In the genomic region with DNA sequence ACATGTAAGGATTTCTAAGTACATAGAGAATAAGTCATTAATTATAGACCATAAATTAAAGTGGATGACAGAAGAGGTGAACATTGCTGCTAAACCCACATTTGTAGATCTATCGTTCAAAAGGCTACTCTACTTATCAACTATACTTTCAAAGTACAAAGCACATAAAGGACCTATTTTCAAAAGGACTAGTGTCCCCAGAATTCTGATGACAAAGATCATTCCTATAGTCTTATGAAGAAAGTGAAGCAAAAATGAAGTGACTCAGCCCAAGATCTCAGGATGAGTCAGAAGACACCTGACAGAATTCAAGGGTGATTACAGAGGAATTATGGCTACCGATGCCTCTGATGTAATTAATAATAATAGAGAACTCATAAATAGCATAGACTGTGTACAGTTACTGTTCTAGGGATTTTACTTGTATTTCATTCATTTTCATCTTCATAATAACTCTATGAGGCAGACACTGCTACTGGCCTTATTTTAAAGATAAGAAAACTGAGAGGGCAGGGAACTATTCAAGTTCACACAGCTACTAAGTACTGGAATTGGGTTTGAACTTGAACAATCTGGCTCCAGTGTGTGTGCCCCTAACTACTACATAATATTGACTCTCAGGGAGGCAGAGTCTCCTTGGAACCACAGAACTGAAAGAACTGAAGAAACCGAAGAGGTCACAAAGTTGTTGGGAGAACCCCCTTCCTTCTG, we compare ENCODE assay signal across 9 cellular contexts. TPM values are rescaled to one million over a fixed set of nuclear protein-coding genes. Genes with fewer than 3 reads are reported as not detected.
DNase-seq lines count a peak whose midpoint lies in the region; ATAC-seq and TF ChIP-seq lines count a peak whose summit lies in the region.
"Had no signal": no experiment of that assay in that cellular context is flagged by ENCODE, and none has a peak within 500 bp of the region (broad histone marks: within the 10 kb centered on the region; RNA-seq: fewer than 3 reads in every experiment).

No MANE protein-coding gene starts in this region.

- H3K4me3 ChIP-seq in SJSA1 (no peak overlapping the region), smooth muscle cell (no peak overlapping the region), BE2C (ENCODE audit: low read depth, low read length) (no peak overlapping the region)

- 84% methylated on average over 3 of the region's 3 CpGs for WGBS in smooth muscle cell (ENCODE audit: low lambda C conversion rate)

- no peak overlapping the region for H3K4me3 Mint-ChIP-seq in activated CD4-positive, alpha-beta T cell treated with anti-CD3 and anti-CD28 coated beads for 36 hours
- no peak overlapping the region for H3K4me3 Mint-ChIP-seq in activated CD4-positive, alpha-beta T cell treated with anti-CD3 and anti-CD28 coated beads, Interleukin-2, amount 10 ng/mL, durations not matched to agents 24 days and 14 days
- H3K4me3 Mint-ChIP-seq: central memory CD8-positive, alpha-beta T cell had no signal

- H3K36me3 Mint-ChIP-seq in activated CD4-positive, alpha-beta T cell treated with anti-CD3 and anti-CD28 coated beads for 36 hours (ENCODE audit: low read depth) = no peaks in the 10 kb centered on the region
- H3K36me3 Mint-ChIP-seq in activated CD4-positive, alpha-beta T cell treated with anti-CD3 and anti-CD28 coated beads, Interleukin-2, amount 10 ng/mL, durations not matched to agents 24 days and 14 days (ENCODE audit: low read depth) = no peaks in the 10 kb centered on the region

- peaks cover 21% of the 10 kb centered on the region for H3K4me1 ChIP-seq in SJSA1 (replicated peaks)
- H3K4me1 ChIP-seq in smooth muscle cell (ENCODE audit: low read depth) = peaks cover 5% of the 10 kb centered on the region
- peaks cover 3% of the 10 kb centered on the region; the same call in 1 of the 2 replicates for H3K4me1 ChIP-seq in BE2C

- ATAC-seq in activated CD4-positive, alpha-beta T cell treated with anti-CD3 and anti-CD28 coated beads for 36 hours = peak; percentile 93
- peak; percentile 91 for ATAC-seq in HG02884 (IDR thresholded peaks at IDR 0.05; ENCODE audit: unreplicated experiment)

- DNase-seq in activated CD4-positive, alpha-beta T cell treated with anti-CD3 and anti-CD28 coated beads for 36 hours = peak; percentile 16
- no peak for DNase-seq in activated CD4-positive, alpha-beta T cell treated with anti-CD3 and anti-CD28 coated beads, Interleukin-2, amount 10 ng/mL, durations not matched to agents 24 days and 14 days
- peak in 1 of 2 experiments; percentile 25 for DNase-seq in SJSA1 (ENCODE audit: low read depth in 1 of 2, low spot score in 2 of 2)
- DNase-seq in smooth muscle cell (lab: John Stamatoyannopoulos, UW; ENCODE audit: unreplicated experiment) = no peak
- no peak for DNase-seq in BE2C
- no peak for DNase-seq in SIG-M5 (lab: John Stamatoyannopoulos, UW)
- DNase-seq in SKM-1 treated with dmso at 0.1 percent for 144 hours (lab: John Stamatoyannopoulos, UW; ENCODE audit: unreplicated experiment) = no peak

- H3K9me3 ChIP-seq in SJSA1 (replicated peaks) = no peaks in the 10 kb centered on the region
- H3K9me3 ChIP-seq in smooth muscle cell (replicated peaks; ENCODE audit: low read depth) = no peaks in the 10 kb centered on the region
- no peaks in the 10 kb centered on the region for H3K9me3 ChIP-seq in BE2C

- peaks cover 85% of the 10 kb centered on the region for H4K20me1 ChIP-seq in smooth muscle cell (ENCODE audit: low read depth)

- TF ChIP-seq CTCF in smooth muscle cell (IDR thresholded peaks at IDR 0.05; ENCODE audit: borderline replicate concordance, insufficient read depth, poor library complexity, severe bottlenecking) (no peak), BE2C (IDR thresholded peaks at IDR 0.05; ENCODE audit: low read depth, low read length) (no peak)

- peak overlapping the region; percentile 9 for H3K9ac ChIP-seq in smooth muscle cell (ENCODE audit: low read depth)

- H3K27me3 Mint-ChIP-seq in activated CD4-positive, alpha-beta T cell treated with anti-CD3 and anti-CD28 coated beads for 36 hours = no peaks in the 10 kb centered on the region
- H3K27me3 Mint-ChIP-seq in activated CD4-positive, alpha-beta T cell treated with anti-CD3 and anti-CD28 coated beads, Interleukin-2, amount 10 ng/mL, durations not matched to agents 24 days and 14 days = peaks cover 2% of the 10 kb centered on the region
- H3K27me3 Mint-ChIP-seq: central memory CD8-positive, alpha-beta T cell had no signal

- peaks cover 18% of the 10 kb centered on the region for H3K4me1 Mint-ChIP-seq in activated CD4-positive, alpha-beta T cell treated with anti-CD3 and anti-CD28 coated beads for 36 hours
- peaks cover 10% of the 10 kb centered on the region for H3K4me1 Mint-ChIP-seq in activated CD4-positive, alpha-beta T cell treated with anti-CD3 and anti-CD28 coated beads, Interleukin-2, amount 10 ng/mL, durations not matched to agents 24 days and 14 days

- peak overlapping the region; percentile 25 for H3K4me2 ChIP-seq in smooth muscle cell

- H3K36me3 ChIP-seq in SJSA1 (no peaks in the 10 kb centered on the region), smooth muscle cell (ENCODE audit: low read depth) (no peaks in the 10 kb centered on the region), BE2C (no peaks in the 10 kb centered on the region)

- H3K27me3 ChIP-seq in SJSA1 (replicated peaks) = no peaks in the 10 kb centered on the region
- H3K27me3 ChIP-seq in smooth muscle cell (ENCODE audit: low read depth) = no peaks in the 10 kb centered on the region
- no peaks in the 10 kb centered on the region for H3K27me3 ChIP-seq in BE2C

- intact Hi-C loops in activated CD4-positive, alpha-beta T cell treated with anti-CD3 and anti-CD28 coated beads for 36 hours (cut with DNase I, micrococcal nuclease) = no loop called here
- intact Hi-C loops in activated CD4-positive, alpha-beta T cell treated with anti-CD3 and anti-CD28 coated beads, Interleukin-2, amount 10 ng/mL, durations not matched to agents 24 days and 14 days (cut with micrococcal nuclease) = no loop called here

- no peaks in the 10 kb centered on the region for H3F3A ChIP-seq in smooth muscle cell (ENCODE audit: low read depth)

- peak overlapping the region; percentile 0; the same call in 1 of the 2 replicates for H3K27ac ChIP-seq in SJSA1
- H3K27ac ChIP-seq in smooth muscle cell (ENCODE audit: low read depth) = peak overlapping the region; percentile 81

- H3K79me2 ChIP-seq in smooth muscle cell (ENCODE audit: low read depth) = peaks cover 94% of the 10 kb centered on the region

- no peak overlapping the region for H3K27ac Mint-ChIP-seq in activated CD4-positive, alpha-beta T cell treated with anti-CD3 and anti-CD28 coated beads for 36 hours
- no peak overlapping the region for H3K27ac Mint-ChIP-seq in activated CD4-positive, alpha-beta T cell treated with anti-CD3 and anti-CD28 coated beads, Interleukin-2, amount 10 ng/mL, durations not matched to agents 24 days and 14 days

- H3K9me3 Mint-ChIP-seq in activated CD4-positive, alpha-beta T cell treated with anti-CD3 and anti-CD28 coated beads for 36 hours (ENCODE audit: low read depth) = no peaks in the 10 kb centered on the region
- H3K9me3 Mint-ChIP-seq in activated CD4-positive, alpha-beta T cell treated with anti-CD3 and anti-CD28 coated beads, Interleukin-2, amount 10 ng/mL, durations not matched to agents 24 days and 14 days = no peaks in the 10 kb centered on the region
- H3K9me3 Mint-ChIP-seq: central memory CD8-positive, alpha-beta T cell had no signal

- H2AFZ ChIP-seq in smooth muscle cell (ENCODE audit: low read depth) = no peak overlapping the region

- CTCF ChIA-PET in activated CD4-positive, alpha-beta T cell treated with anti-CD3 and anti-CD28 coated beads for 36 hours (lab: Charles Lee) = interaction anchor here (1.2 kb wide), 1 partner anchor 97 kb away, joined by 3 read pairs; no protein-coding TSS in a partner anchor

- POLR2A ChIA-PET in activated CD4-positive, alpha-beta T cell treated with anti-CD3 and anti-CD28 coated beads for 36 hours (lab: Charles Lee) = no interaction called here

RNA-seq across cellular contexts. Expression of gene USP46, which starts 17.1 kb away (rescaled TPM):
- total RNA-seq in activated CD4-positive, alpha-beta T cell treated with anti-CD3 and anti-CD28 coated beads for 36 hours = 1 to 10 TPM; 4.3 to 5.4 TPM
- 8.4 and 10.2 TPM in 2 replicates for total RNA-seq in activated CD4-positive, alpha-beta T cell treated with anti-CD3 and anti-CD28 coated beads, Interleukin-2, amount 10 ng/mL, durations not matched to agents 24 days and 14 days
- 20.5 and 21.4 TPM in 2 replicates for total RNA-seq in SJSA1 (2014; rRNA removed; shearing (Covaris generic))
- total RNA-seq in smooth muscle cell = 30.4 and 31.8 TPM in 2 replicates
- polyA plus RNA-seq in smooth muscle cell = 17.2 and 21.7 TPM in 2 replicates
- polyA plus RNA-seq in BE2C (2012; ENCODE audit: insufficient read depth, insufficient read length, low read depth) = 4.8 TPM
